Comparison of ENCODE assay signal across 1 cellular context in the genomic region with DNA sequence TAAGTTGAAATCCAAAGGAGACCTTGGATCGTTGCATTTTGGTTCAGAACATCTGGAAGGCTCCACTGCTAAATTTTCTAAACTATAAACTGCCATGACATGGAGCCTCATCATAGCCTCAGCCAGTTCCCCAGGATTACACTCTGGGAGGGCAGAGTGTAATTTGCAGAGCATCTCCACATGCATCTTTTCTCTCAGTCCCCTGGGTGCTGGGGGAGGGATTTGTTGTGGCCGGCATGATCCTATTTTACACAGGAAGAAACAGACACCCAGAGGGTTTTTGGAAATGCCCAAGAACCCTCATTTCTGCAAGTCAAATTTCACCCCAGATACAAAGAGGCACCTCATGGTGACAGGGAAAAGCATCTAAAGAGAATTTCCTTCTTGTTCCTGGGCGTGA.
TF ChIP-seq lines count a peak whose summit lies in the region.

No MANE protein-coding gene starts in this region.

TF ChIP-seq in H1, 55 proteins besides CTCF, POLR2A, EP300 and RAD21:
- no peak for TF ChIP-seq EZH2 (IDR thresholded peaks at IDR 0.05; ENCODE audit: low read depth, low read length, severe bottlenecking)
